8 cellular contexts compared by ENCODE assay signal in genomic region chr3:88113311-88114162, GRCh38. TPM values are rescaled to one million over a fixed set of nuclear protein-coding genes. Genes with fewer than 3 reads are reported as not detected.
DNase-seq lines count a peak whose midpoint lies in the region; ATAC-seq and TF ChIP-seq lines count a peak whose summit lies in the region.

No MANE protein-coding gene starts in this region.

- no peak overlapping the region for H3K9ac ChIP-seq in parathyroid adenoma

- H3K9me3 ChIP-seq in parathyroid adenoma (ENCODE audit: control insufficient read depth, low read length) (no peaks in the 10 kb centered on the region), vagina (no peaks in the 10 kb centered on the region)

- peak; percentile 74 for TF ChIP-seq CTCF in parathyroid adenoma (IDR thresholded peaks at IDR 0.05)
- TF ChIP-seq CTCF in vagina (IDR thresholded peaks at IDR 0.05), result peak; percentile 17 to 66 (median 55)

- H3K36me3 ChIP-seq in parathyroid adenoma (ENCODE audit: control insufficient read depth, insufficient read depth, low read length) (no peaks in the 10 kb centered on the region), vagina (peaks cover 5 to 9% of the 10 kb centered on the region in 2 donors)

- H3K27ac ChIP-seq in parathyroid adenoma (no peak overlapping the region), vagina (no peak overlapping the region)

- intact Hi-C loops in vagina (cut with DNase I), result no loop called here

- H3K4me2 ChIP-seq in parathyroid adenoma (ENCODE audit: low read length), result no peak overlapping the region

- no peak overlapping the region for H3K4me3 ChIP-seq in parathyroid adenoma (ENCODE audit: low read depth, low read length)
- H3K4me3 ChIP-seq in vagina, result no peak overlapping the region

- DNase-seq in GM04504 (ENCODE audit: low read depth) (peak; percentile 44), HuH-7 (ENCODE audit: low spot score) (peak; percentile 21), RKO (ENCODE audit: low spot score) (peak; percentile 76), germinal center (ENCODE audit: low spot score) (peak; percentile 52), vagina (ENCODE audit: extremely low spot score in 2 of 2) (no peak)
- peak; percentile 15 for DNase-seq in activated T-helper 9 cell treated with anti-CD3 and anti-CD28 coated beads, Interleukin-2, amount 50 U/mL, for 16 hours (ENCODE audit: low read depth)

- no peak for TF ChIP-seq POLR2A in vagina (IDR thresholded peaks at IDR 0.05)

- H3K4me1 ChIP-seq in parathyroid adenoma (no peaks in the 10 kb centered on the region), vagina (no peaks in the 10 kb centered on the region)

- ATAC-seq in GM21619 (IDR thresholded peaks at IDR 0.05; ENCODE audit: unreplicated experiment), result peak; percentile 93

- no peak overlapping the region for H2AFZ ChIP-seq in parathyroid adenoma

- no peaks in the 10 kb centered on the region for H3K27me3 ChIP-seq in parathyroid adenoma (ENCODE audit: control insufficient read depth, insufficient read depth, low read length)
- H3K27me3 ChIP-seq in vagina, result no peaks in the 10 kb centered on the region

- H3K79me2 ChIP-seq in parathyroid adenoma, result peaks cover 10% of the 10 kb centered on the region

RNA-seq across cellular contexts. Expression of gene C3orf38, which starts 36.2 kb away (rescaled TPM):
- total RNA-seq in vagina, result 16.0 TPM

RNA-seq across cellular contexts. Expression of gene ZNF654, which starts 54.5 kb away (rescaled TPM):
- 16.7 TPM for total RNA-seq in vagina

RNA-seq across cellular contexts. Expression of gene CGGBP1, which starts 54.7 kb away (rescaled TPM):
- total RNA-seq in vagina, result 53.3 TPM

Comparison
In these comparisons a context has a peak if more than half of its experiments do, and no peak if none do; other contexts are left out.
1. DNase-seq: peak in GM04504 (single experiment), HuH-7 (single experiment), RKO (single experiment), activated T-helper 9 cell treated with anti-CD3 and anti-CD28 coated beads, Interleukin-2, amount 50 U/mL, for 16 hours (single experiment) and germinal center (single experiment); none in vagina (0 of 2).